ENCODE assay signal across 8 cellular contexts in the genomic region with DNA sequence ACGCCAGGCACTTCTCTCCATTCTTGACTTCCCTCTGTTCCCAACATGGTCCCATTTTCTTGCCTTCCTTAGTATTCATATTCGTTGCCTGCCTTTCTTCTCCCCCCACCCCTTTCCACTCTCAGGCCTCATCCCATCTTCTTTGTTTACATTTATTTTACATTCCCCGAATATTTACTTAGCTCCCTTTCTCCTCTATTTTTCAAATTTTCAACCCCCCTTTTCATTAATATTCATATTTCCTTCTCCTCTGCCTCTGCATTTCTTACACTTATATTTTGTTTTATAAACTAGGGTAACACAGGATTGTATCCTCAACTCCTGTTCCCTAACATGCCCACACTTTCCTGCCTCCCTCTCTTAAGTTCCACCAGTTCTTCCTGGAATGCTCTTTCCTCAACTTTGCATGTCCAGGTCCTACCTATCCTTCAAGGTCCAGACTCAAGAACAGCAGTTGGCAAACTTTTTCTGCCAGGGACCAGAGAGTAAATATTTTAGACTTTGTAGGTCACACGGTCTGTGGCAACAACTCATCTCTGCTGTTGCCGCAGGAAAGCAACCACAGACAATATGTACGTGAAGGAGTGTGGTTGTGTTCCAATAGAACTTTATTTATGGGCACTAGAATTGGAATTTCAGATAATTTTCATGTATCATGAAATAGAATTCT. TPM values are rescaled to one million over a fixed set of nuclear protein-coding genes. Genes with fewer than 3 reads are reported as not detected.
DNase-seq lines count a peak whose midpoint lies in the region; ATAC-seq and TF ChIP-seq lines count a peak whose summit lies in the region.

No MANE protein-coding gene starts in this region.

- ATAC-seq in natural killer cell treated with Interleukin-12 subunit alpha and Interleukin-12 subunit beta and Interleukin-15 and Interleukin-18, amount 100 ng/mL, for 72 hours, result no peak
- ATAC-seq in HG03196 (IDR thresholded peaks at IDR 0.05; ENCODE audit: unreplicated experiment), result no peak

- H3K36me3 ChIP-seq in BLaER1, result 0 out of 2 replicates have a peak, but pooled peaks cover 11% of the 10 kb centered on the region

- H3K4me1 ChIP-seq in BLaER1, result peaks cover 72% of the 10 kb centered on the region

- DNase-seq in Jurkat, Clone E6-1 (ENCODE audit: low read depth, low spot score), result no peak
- DNase-seq in choroid plexus epithelial cell (ENCODE audit: low read depth) (peak; percentile 5), NCI-H1930 (lab: John Stamatoyannopoulos, UW) (no peak), NCI-H146 (lab: John Stamatoyannopoulos, UW) (no peak), posterior cingulate gyrus (no peak)
- DNase-seq in natural killer cell treated with Interleukin-12 subunit alpha and Interleukin-12 subunit beta and Interleukin-15 and Interleukin-18, amount 100 ng/mL, for 72 hours (ENCODE audit: low spot score), result no peak

- H3K4me3 ChIP-seq in BLaER1 (peak overlapping the region; percentile 95), choroid plexus epithelial cell (ENCODE audit: low read depth, low read length) (peak overlapping the region; percentile 62)
- H3K4me3 ChIP-seq in Jurkat, Clone E6-1 (ENCODE audit: low read length), result peak overlapping the region; percentile 76

- H3K27me3 Mint-ChIP-seq in natural killer cell treated with Interleukin-12 subunit alpha and Interleukin-12 subunit beta and Interleukin-15 and Interleukin-18, amount 100 ng/mL, for 72 hours, result peaks cover 0 to 3% of the 10 kb centered on the region in 2 donors

- TF ChIP-seq CTCF in choroid plexus epithelial cell (conservative IDR thresholded peaks at IDR 0.05; ENCODE audit: low read depth, low read length), result no peak

- no peaks in the 10 kb centered on the region for H3K27me3 ChIP-seq in BLaER1

- H3K27ac Mint-ChIP-seq in natural killer cell treated with Interleukin-12 subunit alpha and Interleukin-12 subunit beta and Interleukin-15 and Interleukin-18, amount 100 ng/mL, for 72 hours, result peak overlapping the region; percentile 64 to 86

- H3K4me3 Mint-ChIP-seq in natural killer cell treated with Interleukin-12 subunit alpha and Interleukin-12 subunit beta and Interleukin-15 and Interleukin-18, amount 100 ng/mL, for 72 hours, result peak overlapping the region; percentile 86

- peak overlapping the region; percentile 90 for H3K9ac ChIP-seq in BLaER1

- H4K20me1 ChIP-seq in BLaER1, result peaks cover 37% of the 10 kb centered on the region

- peak overlapping the region; percentile 98 for H3K4me2 ChIP-seq in BLaER1

- H3K27ac ChIP-seq in BLaER1, result peak overlapping the region; percentile 96

- no peaks in the 10 kb centered on the region for H3K9me3 ChIP-seq in BLaER1

- peaks cover 29 to 34% of the 10 kb centered on the region in 2 donors for H3K4me1 Mint-ChIP-seq in natural killer cell treated with Interleukin-12 subunit alpha and Interleukin-12 subunit beta and Interleukin-15 and Interleukin-18, amount 100 ng/mL, for 72 hours (ENCODE audit: low read depth in 2 of 2)

- intact Hi-C loops in posterior cingulate gyrus (cut with DNase I), result no loop called here

- H3K9me3 Mint-ChIP-seq in natural killer cell treated with Interleukin-12 subunit alpha and Interleukin-12 subunit beta and Interleukin-15 and Interleukin-18, amount 100 ng/mL, for 72 hours, result no peaks in the 10 kb centered on the region

- peaks cover 7% of the 10 kb centered on the region for H3K36me3 Mint-ChIP-seq in natural killer cell treated with Interleukin-12 subunit alpha and Interleukin-12 subunit beta and Interleukin-15 and Interleukin-18, amount 100 ng/mL, for 72 hours

RNA-seq across cellular contexts. Expression of gene A3GALT2, which starts 29.8 kb away (rescaled TPM):
- not detected for polyA plus RNA-seq in Jurkat, Clone E6-1 (2012; ENCODE audit: insufficient read depth, insufficient read length)
- total RNA-seq in natural killer cell treated with Interleukin-12 subunit alpha and Interleukin-12 subunit beta and Interleukin-15 and Interleukin-18, amount 100 ng/mL, for 72 hours, result not detected
